8 cellular contexts compared by ENCODE assay signal in the genomic region with DNA sequence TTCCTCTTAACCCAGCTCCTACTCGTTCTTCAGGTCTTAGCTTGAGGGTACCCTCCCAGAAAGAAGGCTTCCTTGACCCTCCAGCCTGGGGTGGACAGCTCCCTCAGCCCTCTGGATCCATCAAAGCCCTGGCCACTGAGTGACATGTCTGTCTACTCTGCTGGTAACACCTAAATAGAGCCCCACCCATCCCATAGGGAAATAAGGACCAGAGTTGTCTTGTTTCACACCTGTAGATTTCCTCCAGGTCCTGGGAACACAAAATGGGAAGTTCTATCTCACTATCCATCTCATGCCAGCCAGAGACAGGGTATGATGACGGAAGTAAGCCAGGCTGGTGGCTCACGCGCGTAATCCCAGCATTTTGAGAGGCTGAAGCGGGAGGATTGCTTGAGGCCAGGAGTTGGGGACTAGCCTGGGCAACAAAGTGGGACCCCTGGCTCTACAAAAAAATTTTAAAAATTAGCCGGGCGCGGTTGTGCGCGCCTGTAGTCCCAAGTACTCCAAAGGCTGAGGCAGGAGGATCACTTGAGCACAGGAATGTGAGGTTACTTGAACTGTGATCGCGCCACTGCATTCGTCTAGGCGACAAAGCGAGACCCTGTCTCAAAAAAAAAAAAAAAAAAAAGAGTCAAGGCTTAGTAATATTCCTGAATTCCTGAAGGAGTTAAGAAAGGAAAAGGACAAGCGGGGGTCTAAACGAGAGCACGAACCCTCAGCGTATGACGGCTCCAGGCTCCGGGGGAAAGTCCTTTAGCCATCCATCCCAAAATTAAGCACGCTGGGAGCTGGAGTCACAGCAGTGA. TPM values are rescaled to one million over a fixed set of nuclear protein-coding genes. Genes with fewer than 3 reads are reported as not detected.
DNase-seq lines count a peak whose midpoint lies in the region; ATAC-seq and TF ChIP-seq lines count a peak whose summit lies in the region.

No MANE protein-coding gene starts in this region.

- intact Hi-C loops in OCI-LY7 (cut with micrococcal nuclease; ENCODE audit: unreplicated experiment) (loop anchor here (2.0 kb wide), 2 partner anchors 17 to 43 kb away; partner anchors contain the start of gene TGFB1), colonic mucosa (cut with DNase I) (loop anchor here (5.0 kb wide), 2 partner anchors 42 to 102 kb away; no protein-coding TSS in a partner anchor), upper lobe of right lung (cut with DNase I) (no loop called here)

- peak overlapping the region; percentile 63; the same call in 1 of the 2 replicates for H2AFZ ChIP-seq in OCI-LY7 (ENCODE audit: low read length)

- H4K20me1 ChIP-seq in OCI-LY7 (ENCODE audit: insufficient read depth, low read length): no peaks in the 10 kb centered on the region

- H3K27ac Mint-ChIP-seq in mesothelial cell of epicardium: peak overlapping the region; percentile 99

- CTCF ChIA-PET in OCI-LY7 (lab: Charles Lee; ENCODE audit: unreplicated experiment): no interaction called here

- no peaks in the 10 kb centered on the region for H3K9me3 Mint-ChIP-seq in mesothelial cell of epicardium

- peak overlapping the region; percentile 99 for H3K4me2 ChIP-seq in OCI-LY7 (ENCODE audit: low read length)

- H3K9me3 ChIP-seq in OCI-LY7 (ENCODE audit: low read length) (no peaks in the 10 kb centered on the region), colonic mucosa (no peaks in the 10 kb centered on the region), upper lobe of right lung (no peaks in the 10 kb centered on the region)

- peaks cover 32% of the 10 kb centered on the region for H3K4me1 Mint-ChIP-seq in mesothelial cell of epicardium

- TF ChIP-seq CTCF in OCI-LY7 (conservative IDR thresholded peaks at IDR 0.05; ENCODE audit: low read length): no peak
- TF ChIP-seq CTCF in colonic mucosa (IDR thresholded peaks at IDR 0.05): no peak
- no peak for TF ChIP-seq CTCF in mesothelial cell of epicardium (IDR thresholded peaks at IDR 0.05; ENCODE audit: unreplicated experiment)
- TF ChIP-seq CTCF in upper lobe of right lung (IDR thresholded peaks at IDR 0.05): no peak

- DNase-seq in EL (peak; percentile 26), OCI-LY7 (ENCODE audit: low spot score) (no peak), colonic mucosa (no peak), mesothelial cell of epicardium (ENCODE audit: low spot score in 2 of 2, unreplicated experiment in 2 of 2) (no peak), upper lobe of right lung (no peak), GOT3 (lab: John Stamatoyannopoulos, UW) (no peak)

- H3K9ac ChIP-seq in colonic mucosa (ENCODE audit: low read depth in 2 of 2, low read length in 2 of 2): peak overlapping the region; percentile 93 to 98

- no peaks in the 10 kb centered on the region for H3K9me2 ChIP-seq in OCI-LY7 (ENCODE audit: insufficient read depth, low read length)

- H3K79me2 ChIP-seq in OCI-LY7 (ENCODE audit: insufficient read depth, low read depth, low read length): peaks cover 18% of the 10 kb centered on the region

- peak; percentile 3 for ATAC-seq in upper lobe of right lung
- no peak for ATAC-seq in activated CD4-positive, CD25-positive, alpha-beta regulatory T cell treated with anti-CD3 and anti-CD28 coated beads, Interleukin-2, amount 50 U/mL, for 24 hours
- ATAC-seq in GM18861 (IDR thresholded peaks at IDR 0.05; ENCODE audit: unreplicated experiment): no peak

- peak overlapping the region; percentile 68 for H3K27ac ChIP-seq in OCI-LY7 (ENCODE audit: low read depth, low read length, poor library complexity, severe bottlenecking)
- peak overlapping the region; percentile 87 for H3K27ac ChIP-seq in colonic mucosa
- H3K27ac ChIP-seq in upper lobe of right lung: peak overlapping the region; percentile 96

- POLR2A ChIA-PET in OCI-LY7 (lab: Charles Lee): no interaction called here

- H3K36me3 Mint-ChIP-seq in mesothelial cell of epicardium: peaks cover 20% of the 10 kb centered on the region

- peak overlapping the region; percentile 93 for H3K4me3 Mint-ChIP-seq in mesothelial cell of epicardium

- no peaks in the 10 kb centered on the region for H3K27me3 ChIP-seq in colonic mucosa
- H3K27me3 ChIP-seq in upper lobe of right lung: no peaks in the 10 kb centered on the region

- H3K4me1 ChIP-seq in OCI-LY7 (ENCODE audit: insufficient read depth, low read length, poor library complexity, severe bottlenecking): peaks cover 44% of the 10 kb centered on the region
- peaks cover 17% of the 10 kb centered on the region for H3K4me1 ChIP-seq in colonic mucosa
- H3K4me1 ChIP-seq in upper lobe of right lung: peaks cover 40% of the 10 kb centered on the region

- TSS peak; percentile 85 for BruUV-seq in OCI-LY7 (replicated peaks; lab: Mats Ljungman, UMichigan)

- no peaks in the 10 kb centered on the region for H3K27me3 Mint-ChIP-seq in mesothelial cell of epicardium (ENCODE audit: low read depth)

- H3K36me3 ChIP-seq in OCI-LY7 (ENCODE audit: insufficient read depth, low read length) (peaks cover 72% of the 10 kb centered on the region), colonic mucosa (peaks cover 9% of the 10 kb centered on the region), upper lobe of right lung (peaks cover 56% of the 10 kb centered on the region)

- H3K4me3 ChIP-seq in OCI-LY7 (ENCODE audit: low read depth, low read length, poor library complexity, severe bottlenecking) (peak overlapping the region; percentile 77), colonic mucosa (peak overlapping the region; percentile 47), upper lobe of right lung (peak overlapping the region; percentile 66)

RNA-seq across cellular contexts. Expression of gene CCDC97, which starts 0.5 kb away (rescaled TPM):
- total RNA-seq in OCI-LY7 (2014; rRNA removed; shearing (Covaris generic)): 14.4 and 15.0 TPM in 2 replicates
- total RNA-seq in OCI-LY7 (2022) (35.0 and 36.6 TPM in 2 replicates), colonic mucosa (10 to 100 TPM; 20.6 to 30.5 TPM), mesothelial cell of epicardium (40.5 to 41.9 TPM (median 40.6 TPM) in 3 replicates), upper lobe of right lung (31.9 TPM)

RNA-seq across cellular contexts. Expression of gene TGFB1, which starts 44.3 kb away (rescaled TPM):
- total RNA-seq in OCI-LY7 (2014; rRNA removed; shearing (Covaris generic)): 10.9 and 15.5 TPM in 2 replicates
- total RNA-seq in OCI-LY7 (2022) (69.9 and 88.8 TPM in 2 replicates), colonic mucosa (10 to 100 TPM in 1 of 2 donors, 1 to 10 TPM in 1; 7.7 to 14.6 TPM), mesothelial cell of epicardium (24.9 to 26.5 TPM (median 25.2 TPM) in 3 replicates), upper lobe of right lung (99.0 TPM)

RNA-seq across cellular contexts. Expression of gene HNRNPUL1, which starts 45.3 kb away (rescaled TPM):
- total RNA-seq in OCI-LY7 (2014; rRNA removed; shearing (Covaris generic)): 194 and 200 TPM in 2 replicates
- total RNA-seq in OCI-LY7 (2022): 360 and 377 TPM in 2 replicates
- 100 to 1,000 TPM; 179 to 233 TPM for total RNA-seq in colonic mucosa
- 246 to 262 TPM (median 249 TPM) in 3 replicates for total RNA-seq in mesothelial cell of epicardium
- total RNA-seq in upper lobe of right lung: 171 TPM

RNA-seq across cellular contexts. Expression of gene B9D2, which starts 54.5 kb away (rescaled TPM):
- 1.7 and 3.9 TPM in 2 replicates for total RNA-seq in OCI-LY7 (2014; rRNA removed; shearing (Covaris generic))
- 3.4 and 5.2 TPM in 2 replicates for total RNA-seq in OCI-LY7 (2022)
- 10 to 100 TPM in 1 of 2 donors, 1 to 10 TPM in 1; 8.4 to 10.4 TPM for total RNA-seq in colonic mucosa
- total RNA-seq in mesothelial cell of epicardium: 4.8 to 5.6 TPM (median 5.5 TPM) in 3 replicates
- 5.5 TPM for total RNA-seq in upper lobe of right lung
